Comparison of ENCODE assay signal across 2 cellular contexts in genomic region chr2:133574620-133575019, GRCh38.
TF ChIP-seq lines count a peak whose summit lies in the region.

No MANE protein-coding gene starts in this region.

TF ChIP-seq in liver, 16 proteins besides CTCF, POLR2A, EP300 and RAD21:
- TF ChIP-seq FOXA2 (IDR thresholded peaks at IDR 0.05) (no peak), YY1 (IDR thresholded peaks at IDR 0.05) (peak; percentile 25), ZBTB33 (IDR thresholded peaks at IDR 0.05) (no peak), TAF1 (conservative IDR thresholded peaks at IDR 0.05) (no peak)
TF ChIP-seq in liver: peak in this region for 1.

TF ChIP-seq in HepG2, 621 proteins besides CTCF, POLR2A, EP300 and RAD21:
- TF ChIP-seq TCF7L2 (IDR thresholded peaks at IDR 0.05; ENCODE audit: low read depth, low read length) (no peak), SOX5 (CRISPR knock-in tag; IDR thresholded peaks at IDR 0.05; ENCODE audit: borderline replicate concordance) (no peak), ZZZ3 (CRISPR knock-in tag; IDR thresholded peaks at IDR 0.05; ENCODE audit: borderline replicate concordance) (no peak), AFF4 (CRISPR knock-in tag; IDR thresholded peaks at IDR 0.05) (no peak), ZFP36 (IDR thresholded peaks at IDR 0.05; ENCODE audit: borderline replicate concordance, low read depth, low read length, partially characterized antibody) (no peak), ZNF816 (CRISPR knock-in tag; IDR thresholded peaks at IDR 0.05; ENCODE audit: borderline replicate concordance) (no peak), RXRA (CRISPR knock-in tag; IDR thresholded peaks at IDR 0.05) (no peak), KAT7 (CRISPR knock-in tag; IDR thresholded peaks at IDR 0.05; ENCODE audit: borderline replicate concordance) (no peak), ZNF484 (CRISPR knock-in tag; IDR thresholded peaks at IDR 0.05; ENCODE audit: borderline replicate concordance, low read depth) (no peak), ERF (CRISPR knock-in tag; IDR thresholded peaks at IDR 0.05) (no peak), DPF2 (CRISPR knock-in tag; IDR thresholded peaks at IDR 0.05; ENCODE audit: borderline replicate concordance, low read depth) (no peak), FOSL2 (CRISPR knock-in tag; IDR thresholded peaks at IDR 0.05) (no peak), ZNF382 (CRISPR knock-in tag; IDR thresholded peaks at IDR 0.05; ENCODE audit: borderline replicate concordance) (no peak), TBP (CRISPR knock-in tag; IDR thresholded peaks at IDR 0.05) (no peak), ZNF329 (CRISPR knock-in tag; IDR thresholded peaks at IDR 0.05; ENCODE audit: low read depth) (no peak), GRHL1 (CRISPR knock-in tag; conservative IDR thresholded peaks at IDR 0.05) (no peak), ETV5 (CRISPR knock-in tag; IDR thresholded peaks at IDR 0.05; ENCODE audit: borderline replicate concordance) (no peak), ZNF296 (CRISPR knock-in tag; conservative IDR thresholded peaks at IDR 0.05) (no peak)
